In genomic region chr22:38214248-38215056, GRCh38 we compare ENCODE assay signal across 1 cellular context.
TF ChIP-seq lines count a peak whose summit lies in the region.

No MANE protein-coding gene starts in this region.

TF ChIP-seq in K562, 482 proteins besides CTCF, POLR2A, EP300 and RAD21 (continued from another document):
- no peak for TF ChIP-seq HBP1 (CRISPR knock-in tag; IDR thresholded peaks at IDR 0.05)
- no peak for TF ChIP-seq NR3C1 (CRISPR knock-in tag; IDR thresholded peaks at IDR 0.05)
- TF ChIP-seq HDAC2 (IDR thresholded peaks at IDR 0.05) = 0 out of 2 replicates have a peak, but pooled peaks have one; percentile 16
- TF ChIP-seq POLR3G (IDR thresholded peaks at IDR 0.05; ENCODE audit: extremely low read depth, insufficient read length, insufficient replicate concordance) = no peak
- TF ChIP-seq CCNT2 (IDR thresholded peaks at IDR 0.05; ENCODE audit: borderline replicate concordance, extremely low read depth, insufficient read length, low read depth, low read length) = peak; percentile 78
- TF ChIP-seq HNRNPL (IDR thresholded peaks at IDR 0.05; ENCODE audit: low read depth, low read length) = no peak
- no peak for TF ChIP-seq ATF1 (CRISPR knock-in tag; IDR thresholded peaks at IDR 0.05)
- peak; percentile 88 for TF ChIP-seq ATF1 (tag; IDR thresholded peaks at IDR 0.05)
- peak; percentile 24; the same call in 1 of the 2 replicates for TF ChIP-seq EP400 (IDR thresholded peaks at IDR 0.05)
- no peak for TF ChIP-seq ZNF263 (CRISPR knock-in tag; IDR thresholded peaks at IDR 0.05; ENCODE audit: borderline replicate concordance)
- TF ChIP-seq ZNF77 (CRISPR knock-in tag; IDR thresholded peaks at IDR 0.05) = no peak
- TF ChIP-seq ZNF143 (CRISPR knock-in tag; IDR thresholded peaks at IDR 0.05) = no peak
- no peak for TF ChIP-seq TEAD4 (IDR thresholded peaks at IDR 0.05; ENCODE audit: low read length)
- no peak for TF ChIP-seq TEAD4 (CRISPR knock-in tag; IDR thresholded peaks at IDR 0.05; ENCODE audit: borderline replicate concordance)
- no peak for TF ChIP-seq RNF2 (IDR thresholded peaks at IDR 0.05)
- no peak for TF ChIP-seq WHSC1 (IDR thresholded peaks at IDR 0.05; ENCODE audit: low read length)
- TF ChIP-seq BCL6 (CRISPR knock-in tag; IDR thresholded peaks at IDR 0.05) = no peak
- peak; percentile 87 for TF ChIP-seq SAFB (IDR thresholded peaks at IDR 0.05; ENCODE audit: borderline replicate concordance, low read depth, low read length)
- no peak for TF ChIP-seq ZNF121 (CRISPR knock-in tag; conservative IDR thresholded peaks at IDR 0.05)
- TF ChIP-seq SPI1 (IDR thresholded peaks at IDR 0.05; ENCODE audit: borderline replicate concordance, low read depth, low read length) = no peak; the same call in 1 of the 2 replicates
- no peak for TF ChIP-seq PRMT5 (CRISPR knock-in tag; IDR thresholded peaks at IDR 0.05)
- no peak for TF ChIP-seq ZNF551 (CRISPR knock-in tag; IDR thresholded peaks at IDR 0.05)
- no peak for TF ChIP-seq ZNF75A (CRISPR knock-in tag; IDR thresholded peaks at IDR 0.05)
- no peak for TF ChIP-seq FOXA1 (IDR thresholded peaks at IDR 0.05; ENCODE audit: borderline replicate concordance)
- TF ChIP-seq EZH2 (IDR thresholded peaks at IDR 0.05; ENCODE audit: borderline replicate concordance, low read depth, low read length) = no peak
- TF ChIP-seq KDM4B (IDR thresholded peaks at IDR 0.05; ENCODE audit: borderline replicate concordance in 2 of 2, low read depth in 1 of 2) = no peak
- no peak for TF ChIP-seq STAT5A (IDR thresholded peaks at IDR 0.05; ENCODE audit: borderline replicate concordance, low read length)
- 0 out of 2 replicates have a peak, but pooled peaks have one; percentile 14 for TF ChIP-seq SMC3 (conservative IDR thresholded peaks at IDR 0.05; ENCODE audit: insufficient read depth, low read depth, low read length)
- TF ChIP-seq GTF2F1 (IDR thresholded peaks at IDR 0.05; ENCODE audit: low read depth, low read length) = no peak
- TF ChIP-seq SLC30A9 (CRISPR knock-in tag; IDR thresholded peaks at IDR 0.05) = no peak
- no peak for TF ChIP-seq BCOR (IDR thresholded peaks at IDR 0.05)
- TF ChIP-seq MTA2 (IDR thresholded peaks at IDR 0.05; ENCODE audit: low read depth) = no peak
- TF ChIP-seq HNRNPUL1 (IDR thresholded peaks at IDR 0.05; ENCODE audit: low read length) = no peak
- TF ChIP-seq RFX1 (IDR thresholded peaks at IDR 0.05) = no peak
- TF ChIP-seq ZNF699 (CRISPR knock-in tag; IDR thresholded peaks at IDR 0.05; ENCODE audit: insufficient replicate concordance) = no peak
- no peak for TF ChIP-seq POLR3A (IDR thresholded peaks at IDR 0.05; ENCODE audit: borderline replicate concordance, extremely low read depth, insufficient read depth, insufficient read length)
- no peak for TF ChIP-seq SMARCA5 (IDR thresholded peaks at IDR 0.05)
- TF ChIP-seq ZKSCAN8 (CRISPR knock-in tag; IDR thresholded peaks at IDR 0.05) = no peak
- TF ChIP-seq, protein P1, sequence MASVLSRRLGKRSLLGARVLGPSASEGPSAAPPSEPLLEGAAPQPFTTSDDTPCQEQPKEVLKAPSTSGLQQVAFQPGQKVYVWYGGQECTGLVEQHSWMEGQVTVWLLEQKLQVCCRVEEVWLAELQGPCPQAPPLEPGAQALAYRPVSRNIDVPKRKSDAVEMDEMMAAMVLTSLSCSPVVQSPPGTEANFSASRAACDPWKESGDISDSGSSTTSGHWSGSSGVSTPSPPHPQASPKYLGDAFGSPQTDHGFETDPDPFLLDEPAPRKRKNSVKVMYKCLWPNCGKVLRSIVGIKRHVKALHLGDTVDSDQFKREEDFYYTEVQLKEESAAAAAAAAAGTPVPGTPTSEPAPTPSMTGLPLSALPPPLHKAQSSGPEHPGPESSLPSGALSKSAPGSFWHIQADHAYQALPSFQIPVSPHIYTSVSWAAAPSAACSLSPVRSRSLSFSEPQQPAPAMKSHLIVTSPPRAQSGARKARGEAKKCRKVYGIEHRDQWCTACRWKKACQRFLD (CRISPR knock-in tag; IDR thresholded peaks at IDR 0.05) = no peak
- TF ChIP-seq MED1 (CRISPR knock-in tag; IDR thresholded peaks at IDR 0.05; ENCODE audit: borderline replicate concordance) = no peak
- TF ChIP-seq, protein P2, sequence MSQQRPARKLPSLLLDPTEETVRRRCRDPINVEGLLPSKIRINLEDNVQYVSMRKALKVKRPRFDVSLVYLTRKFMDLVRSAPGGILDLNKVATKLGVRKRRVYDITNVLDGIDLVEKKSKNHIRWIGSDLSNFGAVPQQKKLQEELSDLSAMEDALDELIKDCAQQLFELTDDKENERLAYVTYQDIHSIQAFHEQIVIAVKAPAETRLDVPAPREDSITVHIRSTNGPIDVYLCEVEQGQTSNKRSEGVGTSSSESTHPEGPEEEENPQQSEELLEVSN (IDR thresholded peaks at IDR 0.05; ENCODE audit: borderline replicate concordance in 1 of 2, extremely low read depth in 1 of 2, insufficient read depth in 1 of 2, insufficient read length in 1 of 2, low read depth in 1 of 2, low read length in 1 of 2, poor library complexity in 1 of 2, severe bottlenecking in 1 of 2) = peak; percentile 99
- TF ChIP-seq, protein P3, sequence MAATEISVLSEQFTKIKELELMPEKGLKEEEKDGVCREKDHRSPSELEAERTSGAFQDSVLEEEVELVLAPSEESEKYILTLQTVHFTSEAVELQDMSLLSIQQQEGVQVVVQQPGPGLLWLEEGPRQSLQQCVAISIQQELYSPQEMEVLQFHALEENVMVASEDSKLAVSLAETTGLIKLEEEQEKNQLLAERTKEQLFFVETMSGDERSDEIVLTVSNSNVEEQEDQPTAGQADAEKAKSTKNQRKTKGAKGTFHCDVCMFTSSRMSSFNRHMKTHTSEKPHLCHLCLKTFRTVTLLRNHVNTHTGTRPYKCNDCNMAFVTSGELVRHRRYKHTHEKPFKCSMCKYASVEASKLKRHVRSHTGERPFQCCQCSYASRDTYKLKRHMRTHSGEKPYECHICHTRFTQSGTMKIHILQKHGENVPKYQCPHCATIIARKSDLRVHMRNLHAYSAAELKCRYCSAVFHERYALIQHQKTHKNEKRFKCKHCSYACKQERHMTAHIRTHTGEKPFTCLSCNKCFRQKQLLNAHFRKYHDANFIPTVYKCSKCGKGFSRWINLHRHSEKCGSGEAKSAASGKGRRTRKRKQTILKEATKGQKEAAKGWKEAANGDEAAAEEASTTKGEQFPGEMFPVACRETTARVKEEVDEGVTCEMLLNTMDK (IDR thresholded peaks at IDR 0.05; ENCODE audit: borderline replicate concordance, insufficient read depth, low read depth, low read length, poor library complexity, severe bottlenecking) = no peak
- 0 out of 4 replicates have a peak, but pooled peaks of 1 of the 2 experiments have one; percentile 39 for TF ChIP-seq HDAC1 (IDR thresholded peaks at IDR 0.05)
- no peak for TF ChIP-seq PML (IDR thresholded peaks at IDR 0.05; ENCODE audit: low read length)
- peak; percentile 76 for TF ChIP-seq POLR2G (IDR thresholded peaks at IDR 0.05; ENCODE audit: low read depth, low read length)
- TF ChIP-seq CXXC5 (CRISPR knock-in tag; IDR thresholded peaks at IDR 0.05) = peak; percentile 95
- TF ChIP-seq, protein P4, sequence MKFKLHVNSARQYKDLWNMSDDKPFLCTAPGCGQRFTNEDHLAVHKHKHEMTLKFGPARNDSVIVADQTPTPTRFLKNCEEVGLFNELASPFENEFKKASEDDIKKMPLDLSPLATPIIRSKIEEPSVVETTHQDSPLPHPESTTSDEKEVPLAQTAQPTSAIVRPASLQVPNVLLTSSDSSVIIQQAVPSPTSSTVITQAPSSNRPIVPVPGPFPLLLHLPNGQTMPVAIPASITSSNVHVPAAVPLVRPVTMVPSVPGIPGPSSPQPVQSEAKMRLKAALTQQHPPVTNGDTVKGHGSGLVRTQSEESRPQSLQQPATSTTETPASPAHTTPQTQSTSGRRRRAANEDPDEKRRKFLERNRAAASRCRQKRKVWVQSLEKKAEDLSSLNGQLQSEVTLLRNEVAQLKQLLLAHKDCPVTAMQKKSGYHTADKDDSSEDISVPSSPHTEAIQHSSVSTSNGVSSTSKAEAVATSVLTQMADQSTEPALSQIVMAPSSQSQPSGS (CRISPR knock-in tag; IDR thresholded peaks at IDR 0.05) = no peak
- peak; percentile 29; the same call in 1 of the 2 replicates for TF ChIP-seq CREM (IDR thresholded peaks at IDR 0.05; ENCODE audit: low read depth)
- TF ChIP-seq SMARCA4 (IDR thresholded peaks at IDR 0.05) = no peak
- no peak for TF ChIP-seq PURB (CRISPR knock-in tag; IDR thresholded peaks at IDR 0.05; ENCODE audit: low read depth)
- no peak for TF ChIP-seq POLR2B (IDR thresholded peaks at IDR 0.05; ENCODE audit: low read depth, partially characterized antibody)
- TF ChIP-seq, protein P5, sequence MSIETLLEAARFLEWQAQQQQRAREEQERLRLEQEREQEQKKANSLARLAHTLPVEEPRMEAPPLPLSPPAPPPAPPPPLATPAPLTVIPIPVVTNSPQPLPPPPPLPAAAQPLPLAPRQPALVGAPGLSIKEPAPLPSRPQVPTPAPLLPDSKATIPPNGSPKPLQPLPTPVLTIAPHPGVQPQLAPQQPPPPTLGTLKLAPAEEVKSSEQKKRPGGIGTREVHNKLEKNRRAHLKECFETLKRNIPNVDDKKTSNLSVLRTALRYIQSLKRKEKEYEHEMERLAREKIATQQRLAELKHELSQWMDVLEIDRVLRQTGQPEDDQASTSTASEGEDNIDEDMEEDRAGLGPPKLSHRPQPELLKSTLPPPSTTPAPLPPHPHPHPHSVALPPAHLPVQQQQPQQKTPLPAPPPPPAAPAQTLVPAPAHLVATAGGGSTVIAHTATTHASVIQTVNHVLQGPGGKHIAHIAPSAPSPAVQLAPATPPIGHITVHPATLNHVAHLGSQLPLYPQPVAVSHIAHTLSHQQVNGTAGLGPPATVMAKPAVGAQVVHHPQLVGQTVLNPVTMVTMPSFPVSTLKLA (conservative IDR thresholded peaks at IDR 0.05) = no peak; a peak in 1 of 4 replicates
- TF ChIP-seq IRF1 (CRISPR knock-in tag; IDR thresholded peaks at IDR 0.05; ENCODE audit: borderline replicate concordance) = no peak
- no peak for TF ChIP-seq THAP7 (CRISPR knock-in tag; IDR thresholded peaks at IDR 0.05)
- no peak for TF ChIP-seq BRCA1 (IDR thresholded peaks at IDR 0.05)
- TF ChIP-seq BRCA1 (CRISPR knock-in tag; IDR thresholded peaks at IDR 0.05) = no peak
- TF ChIP-seq MYBL2 (IDR thresholded peaks at IDR 0.05; ENCODE audit: low read depth) = no peak
- no peak for TF ChIP-seq MYBL2 (CRISPR knock-in tag; IDR thresholded peaks at IDR 0.05; ENCODE audit: borderline replicate concordance)
- TF ChIP-seq, protein P6, sequence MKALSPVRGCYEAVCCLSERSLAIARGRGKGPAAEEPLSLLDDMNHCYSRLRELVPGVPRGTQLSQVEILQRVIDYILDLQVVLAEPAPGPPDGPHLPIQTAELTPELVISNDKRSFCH (CRISPR knock-in tag; IDR thresholded peaks at IDR 0.05) = no peak
- TF ChIP-seq, protein P6 (tag; IDR thresholded peaks at IDR 0.05) = peak; percentile 68; the same call in 1 of the 2 replicates
- TF ChIP-seq RFX7 (CRISPR knock-in tag; IDR thresholded peaks at IDR 0.05) = no peak
- TF ChIP-seq FOS (IDR thresholded peaks at IDR 0.05; ENCODE audit: extremely low read depth, insufficient read length) = no peak
- TF ChIP-seq SUPT5H (IDR thresholded peaks at IDR 0.05) = no peak
- no peak for TF ChIP-seq TAF9B (IDR thresholded peaks at IDR 0.05; ENCODE audit: partially characterized antibody)
- TF ChIP-seq LARP7 (IDR thresholded peaks at IDR 0.05) = no peak
- TF ChIP-seq SMAD1 (IDR thresholded peaks at IDR 0.05; ENCODE audit: low read depth, low read length, partially characterized antibody) = no peak
- TF ChIP-seq MIER1 (IDR thresholded peaks at IDR 0.05; ENCODE audit: low read depth) = no peak
- TF ChIP-seq SETDB1 (IDR thresholded peaks at IDR 0.05; ENCODE audit: low read length) = no peak
- TF ChIP-seq, protein P7, sequence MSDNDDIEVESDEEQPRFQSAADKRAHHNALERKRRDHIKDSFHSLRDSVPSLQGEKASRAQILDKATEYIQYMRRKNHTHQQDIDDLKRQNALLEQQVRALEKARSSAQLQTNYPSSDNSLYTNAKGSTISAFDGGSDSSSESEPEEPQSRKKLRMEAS (CRISPR knock-in tag; IDR thresholded peaks at IDR 0.05) = peak; percentile 93
- peak; percentile 82 for TF ChIP-seq CTBP1 (IDR thresholded peaks at IDR 0.05; ENCODE audit: borderline replicate concordance)
- TF ChIP-seq EWSR1 (IDR thresholded peaks at IDR 0.05; ENCODE audit: borderline replicate concordance, low read depth, partially characterized antibody) = no peak
- TF ChIP-seq, protein P8, sequence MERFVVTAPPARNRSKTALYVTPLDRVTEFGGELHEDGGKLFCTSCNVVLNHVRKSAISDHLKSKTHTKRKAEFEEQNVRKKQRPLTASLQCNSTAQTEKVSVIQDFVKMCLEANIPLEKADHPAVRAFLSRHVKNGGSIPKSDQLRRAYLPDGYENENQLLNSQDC (CRISPR knock-in tag; IDR thresholded peaks at IDR 0.05) = no peak
- TF ChIP-seq GATAD2B (IDR thresholded peaks at IDR 0.05; ENCODE audit: borderline replicate concordance) = peak; percentile 88
